ENCODE assay signal across 8 cellular contexts in the genomic region with DNA sequence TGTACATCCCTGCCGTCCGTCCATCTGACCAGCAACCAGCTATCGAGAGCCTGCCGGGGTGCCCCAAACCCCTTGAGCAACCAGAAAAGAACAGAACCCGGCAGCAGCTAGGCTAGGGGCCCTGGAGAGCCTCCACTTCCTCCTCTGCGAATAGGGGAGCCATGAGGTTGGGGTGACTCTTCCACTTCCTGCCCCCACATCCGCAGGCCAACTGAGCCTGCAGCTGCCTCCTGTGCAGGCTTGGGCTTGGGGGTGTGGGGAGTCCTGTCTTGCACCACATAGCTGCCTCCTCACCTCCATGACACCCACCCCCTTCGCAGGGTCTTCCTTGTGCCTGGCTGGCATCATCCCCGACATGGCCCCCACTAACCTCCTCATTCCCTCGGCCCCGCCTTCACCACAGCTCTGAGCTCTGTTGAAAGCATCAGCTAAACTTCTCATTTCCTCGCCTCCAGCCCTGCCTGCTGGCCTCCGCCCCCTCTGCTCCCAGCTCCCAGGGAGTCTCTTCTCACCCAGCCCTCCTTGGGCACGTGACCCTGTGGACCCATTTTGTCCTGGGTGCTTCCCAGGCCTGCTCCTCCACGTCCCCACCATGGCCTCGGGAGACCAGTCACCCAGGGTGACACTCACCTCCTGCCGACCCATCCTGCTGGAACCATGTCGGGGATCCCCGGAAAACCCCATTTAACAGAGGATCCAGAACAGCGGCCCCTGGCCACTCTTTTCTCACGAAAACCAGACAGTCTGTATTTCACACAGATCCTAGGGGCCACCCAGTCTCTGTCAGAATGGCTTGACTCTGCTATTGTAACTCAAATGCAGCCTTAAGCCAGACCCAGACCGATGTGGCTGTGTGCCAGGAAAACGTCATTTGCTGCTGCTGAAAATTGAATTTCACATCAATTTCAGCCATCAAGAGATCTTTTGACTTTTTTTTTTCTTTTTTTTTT. TPM values are rescaled to one million over a fixed set of nuclear protein-coding genes. Genes with fewer than 3 reads are reported as not detected.
A peak's percentile ranks its signal among the peaks of the same experiment; 100 is the strongest.
DNase-seq lines count a peak whose midpoint lies in the region; ATAC-seq lines count a peak whose summit lies in the region.

No MANE protein-coding gene starts in this region.

- DNase-seq in SKM-1 treated with dmso at 0.1 percent for 144 hours (lab: John Stamatoyannopoulos, UW; ENCODE audit: unreplicated experiment) (peak; percentile 84), iris pigment epithelial cell (ENCODE audit: low read depth) (peak; percentile 62), middle frontal gyrus (ENCODE audit: extremely low spot score, low spot score) (no peak), HuH-7 (ENCODE audit: low spot score) (no peak)
- DNase-seq in activated naive CD8-positive, alpha-beta T cell treated with anti-CD3 and anti-CD28 coated beads for 36 hours, result peak; percentile 74
- DNase-seq in stimulated activated CD4-positive, alpha-beta T cell treated with anti-CD3 and anti-CD28 coated beads, Interleukin-4, amount 100 ng/mL, for 1 hour, result peak; percentile 49

- peak overlapping the region; percentile 97 for H3K27ac Mint-ChIP-seq in activated naive CD8-positive, alpha-beta T cell treated with anti-CD3 and anti-CD28 coated beads for 36 hours

- no peaks in the 10 kb centered on the region for H3K9me3 Mint-ChIP-seq in activated naive CD8-positive, alpha-beta T cell treated with anti-CD3 and anti-CD28 coated beads for 36 hours

- ATAC-seq in GM18873 (IDR thresholded peaks at IDR 0.05; ENCODE audit: low FRiP score, unreplicated experiment), result peak; percentile 51
- peak; percentile 43 for ATAC-seq in HG03045 (IDR thresholded peaks at IDR 0.05; ENCODE audit: unreplicated experiment)

- H3K27me3 Mint-ChIP-seq in activated naive CD8-positive, alpha-beta T cell treated with anti-CD3 and anti-CD28 coated beads for 36 hours, result no peaks in the 10 kb centered on the region

- peaks cover 28% of the 10 kb centered on the region for H3K36me3 Mint-ChIP-seq in activated naive CD8-positive, alpha-beta T cell treated with anti-CD3 and anti-CD28 coated beads for 36 hours

- H3K4me1 Mint-ChIP-seq in activated naive CD8-positive, alpha-beta T cell treated with anti-CD3 and anti-CD28 coated beads for 36 hours, result peaks cover 40% of the 10 kb centered on the region

- peak overlapping the region; percentile 76 for H3K4me3 Mint-ChIP-seq in activated naive CD8-positive, alpha-beta T cell treated with anti-CD3 and anti-CD28 coated beads for 36 hours

RNA-seq across cellular contexts. Expression of gene MYO9B, which starts 50.4 kb away (rescaled TPM):
- total RNA-seq in activated naive CD8-positive, alpha-beta T cell treated with anti-CD3 and anti-CD28 coated beads for 36 hours, result 10 to 100 TPM; 84.3 to 86.9 TPM

RNA-seq across cellular contexts. Expression of gene HAUS8, which starts 50.8 kb away (rescaled TPM):
- total RNA-seq in activated naive CD8-positive, alpha-beta T cell treated with anti-CD3 and anti-CD28 coated beads for 36 hours, result 10 to 100 TPM; 43.1 to 46.0 TPM

Comparison
In these comparisons a context has a peak if more than half of its experiments do, and no peak if none do; other contexts are left out.
1. DNase-seq: peak in SKM-1 treated with dmso at 0.1 percent for 144 hours (single experiment), activated naive CD8-positive, alpha-beta T cell treated with anti-CD3 and anti-CD28 coated beads for 36 hours (single experiment), iris pigment epithelial cell (single experiment) and stimulated activated CD4-positive, alpha-beta T cell treated with anti-CD3 and anti-CD28 coated beads, Interleukin-4, amount 100 ng/mL, for 1 hour (single experiment); none in middle frontal gyrus (single experiment) and HuH-7 (single experiment).